ENCODE assay signal across 1 cellular context in the genomic region with DNA sequence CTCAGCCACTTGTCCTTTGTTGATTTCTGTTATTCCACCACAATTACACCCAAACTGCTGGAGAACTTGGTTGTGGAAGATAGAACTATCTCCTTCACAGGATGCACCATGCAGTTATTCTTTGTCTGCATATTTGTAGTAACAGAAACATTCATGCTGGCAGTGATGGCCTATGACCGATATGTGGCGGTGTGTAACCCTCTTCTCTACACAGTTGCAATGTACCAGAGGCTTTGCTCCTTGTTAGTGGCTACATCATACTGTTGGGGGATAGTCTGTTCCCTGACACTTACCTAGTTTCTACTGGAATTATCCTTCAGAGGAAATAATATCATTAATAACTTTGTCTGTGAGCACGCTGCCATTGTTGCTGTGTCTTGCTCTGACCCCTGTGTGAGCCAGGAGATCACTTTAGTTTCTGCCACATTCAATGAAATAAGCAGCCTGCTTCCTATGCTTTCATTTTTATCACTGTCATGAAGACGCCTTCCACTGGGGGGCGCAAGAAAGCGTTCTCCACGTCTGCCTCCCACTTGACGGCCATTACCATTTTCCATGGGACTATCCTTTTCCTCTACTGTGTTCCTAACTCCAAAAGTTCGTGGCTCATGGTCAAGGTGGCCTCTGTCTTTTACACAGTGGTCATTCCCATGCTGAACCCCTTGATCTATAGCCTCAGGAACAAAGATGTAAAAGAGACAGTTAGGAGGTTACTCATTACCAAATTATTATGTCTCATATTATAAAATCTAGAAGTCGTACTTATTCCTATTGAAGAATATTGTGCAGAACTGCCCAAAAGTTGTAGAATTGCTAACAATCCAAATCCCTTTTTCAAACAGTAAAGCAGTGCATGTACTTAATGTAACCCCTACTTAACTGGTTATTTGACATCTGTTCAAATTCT.
TF ChIP-seq lines count a peak whose summit lies in the region.

No MANE protein-coding gene starts in this region.

TF ChIP-seq in GM12878, 131 proteins besides CTCF, POLR2A, EP300 and RAD21:
- TF ChIP-seq PBX3 (IDR thresholded peaks at IDR 0.05; ENCODE audit: insufficient replicate concordance, low read depth, low read length) (no peak), IKZF1 (conservative IDR thresholded peaks at IDR 0.05) (no peak), YY1 (IDR thresholded peaks at IDR 0.05; ENCODE audit: low read depth, low read length) (peak; percentile 41; the same call in 1 of the 2 replicates)
